ENCODE assay signal across 21 cellular contexts in genomic region chr3:123442908-123443307, GRCh38. TPM values are rescaled to one million over a fixed set of nuclear protein-coding genes. Genes with fewer than 3 reads are reported as not detected.
"Had no signal": no experiment of that assay in that cellular context is flagged by ENCODE, and none has a peak within 500 bp of the region (broad histone marks: within the 10 kb centered on the region; RNA-seq: fewer than 3 reads in every experiment).

No MANE protein-coding gene starts in this region.

- H3K9me3 ChIP-seq: right lobe of liver, upper lobe of right lung had no signal

- H3K27me3 ChIP-seq: right lobe of liver had no signal

- H3K4me3 ChIP-seq: right lobe of liver, SK-N-MC, upper lobe of right lung had no signal

- H3K4me1 ChIP-seq: right lobe of liver, upper lobe of right lung had no signal

- DNase-seq: activated CD4-positive, alpha-beta T cell treated with anti-CD3 and anti-CD28 coated beads, Interleukin-2, amount 10 ng/mL, durations not matched to agents 24 days and 14 days; activated CD8-positive, alpha-beta memory T cell treated with anti-CD3 and anti-CD28 coated beads, Interleukin-2, amount 10 ng/mL, durations not matched to agents 7 days and 5 days; activated CD8-positive, alpha-beta T cell treated with anti-CD3 and anti-CD28 coated beads for 36 hours; activated gamma-delta T cell treated with Interleukin-2 at 50 U/mL for 16 hours; cortex of kidney; foreskin fibroblast; hippocampal formation; kidney glomerular epithelial cell; right lobe of liver; small intestine; stimulated activated CD4-positive, alpha-beta T cell treated with anti-CD3 and anti-CD28 coated beads, Interleukin-2, amount 100 ng/mL, for 24 hours; stimulated activated naive CD8-positive, alpha-beta T cell treated with anti-CD3 and anti-CD28 coated beads, Interleukin-15, amount 100 ng/mL, for 72 hours; upper lobe of right lung had no signal

- ATAC-seq: activated CD8-positive, alpha-beta memory T cell treated with anti-CD3 and anti-CD28 coated beads, Interleukin-2, amount 10 ng/mL, durations not matched to agents 7 days and 5 days; activated CD8-positive, alpha-beta T cell treated with anti-CD3 and anti-CD28 coated beads for 36 hours; activated naive CD4-positive, alpha-beta T cell treated with anti-CD3 and anti-CD28 coated beads, Interleukin-2, amount 50 U/mL, for 72 hours; right lobe of liver; stimulated activated effector memory CD8-positive, alpha-beta T cell treated with anti-CD3 and anti-CD28 coated beads, Interleukin-12 subunit alpha, Interleukin-12 subunit beta, amount 100 ng/mL, for 72 hours; stimulated activated naive CD8-positive, alpha-beta T cell treated with anti-CD3 and anti-CD28 coated beads, Interleukin-15, amount 100 ng/mL, for 72 hours; upper lobe of right lung had no signal

- H3K27ac ChIP-seq: epithelial cell of prostate, parathyroid adenoma, right lobe of liver, SK-N-MC, upper lobe of right lung had no signal

- H3K36me3 ChIP-seq: right lobe of liver, upper lobe of right lung had no signal

RNA-seq across cellular contexts. Expression of gene ADCY5, which starts 6.0 kb away (rescaled TPM):
- total RNA-seq: activated CD4-positive, alpha-beta T cell treated with anti-CD3 and anti-CD28 coated beads, Interleukin-2, amount 10 ng/mL, durations not matched to agents 24 days and 14 days; activated CD8-positive, alpha-beta memory T cell treated with anti-CD3 and anti-CD28 coated beads, Interleukin-2, amount 10 ng/mL, durations not matched to agents 7 days and 5 days; activated CD8-positive, alpha-beta T cell treated with anti-CD3 and anti-CD28 coated beads for 36 hours; activated naive CD4-positive, alpha-beta T cell treated with anti-CD3 and anti-CD28 coated beads, Interleukin-2, amount 50 U/mL, for 72 hours; activated T-helper 1 cell treated with anti-CD3 and anti-CD28 coated beads, Interleukin-12 subunit alpha, Interleukin-12 subunit beta, Interleukin-2, Interleukin-4 antibody, amounts not matched to agents 30 ng/mL and 10 ng/mL and 1 ng/mL, durations not matched to agents 14 hours and 24 hours and 36 hours; mononuclear cell; T-helper 2 cell treated with Interferon-gamma antibody and Interleukin-4, amounts not matched to agents 100 ng/mL and 5 ng/mL, for 36 hours had no signal
